9 cellular contexts compared by ENCODE assay signal in the genomic region with DNA sequence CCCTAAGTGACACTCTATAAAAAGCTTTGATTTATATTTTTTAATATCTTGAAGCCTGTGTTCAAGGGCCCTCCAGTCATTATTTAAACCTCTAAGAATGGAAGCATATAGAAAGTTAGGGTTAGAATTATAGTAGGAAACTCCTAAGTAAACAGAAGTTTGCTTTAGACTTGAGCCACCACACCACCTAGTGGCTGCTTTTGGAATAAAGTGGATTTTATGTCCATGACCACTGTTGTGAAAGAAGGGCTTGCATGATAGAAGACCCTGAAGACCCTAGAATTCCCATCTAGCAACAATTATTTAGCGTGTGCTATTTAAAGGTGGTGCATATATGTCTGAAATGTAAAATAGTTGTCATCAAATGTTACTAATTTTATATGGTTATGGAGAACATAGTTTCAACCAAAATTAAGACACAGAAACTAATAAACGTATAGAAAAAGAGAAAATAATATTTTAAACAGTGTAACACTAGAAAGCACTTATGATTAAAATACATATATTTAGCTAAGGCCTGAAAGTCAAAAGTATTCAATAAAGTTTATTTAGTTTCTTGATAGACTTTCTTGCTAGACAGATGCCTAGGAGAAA. TPM values are rescaled to one million over a fixed set of nuclear protein-coding genes. Genes with fewer than 3 reads are reported as not detected.
DNase-seq lines count a peak whose midpoint lies in the region; ATAC-seq, FAIRE-seq and TF ChIP-seq lines count a peak whose summit lies in the region.
"Had no signal": no experiment of that assay in that cellular context is flagged by ENCODE, and none has a peak within 500 bp of the region (broad histone marks: within the 10 kb centered on the region; RNA-seq: fewer than 3 reads in every experiment).

No MANE protein-coding gene starts in this region.

- no peak for TF ChIP-seq POLR2A in erythroblast (IDR thresholded peaks at IDR 0.05; ENCODE audit: low read length)

- intact Hi-C loops in activated CD4-positive, alpha-beta T cell treated with anti-CD3 and anti-CD28 coated beads, Interleukin-2, amount 10 ng/mL, durations not matched to agents 24 days and 14 days (cut with micrococcal nuclease): no loop called here
- intact Hi-C loops in pancreas (cut with DNase I): no loop called here

- peak; percentile 74 for DNase-seq in activated CD4-positive, alpha-beta T cell treated with anti-CD3 and anti-CD28 coated beads, Interleukin-2, amount 10 ng/mL, durations not matched to agents 24 days and 14 days
- no peak for DNase-seq in activated CD4-positive, alpha-beta T cell treated with anti-CD3 and anti-CD28 coated beads for 1 hour
- DNase-seq in HS-27A (ENCODE audit: low read depth) (peak; percentile 11), RKO (ENCODE audit: low spot score) (peak; percentile 61), erythroblast (lab: John Stamatoyannopoulos, UW) (peak; percentile 30 to 64), pancreas (peak in 2 of 6 donors; percentile 6 to 27)

- peak; percentile 28 to 67 (median 61) for TF ChIP-seq CTCF in pancreas (IDR thresholded peaks at IDR 0.05)

- no peaks in the 10 kb centered on the region for H3K36me3 Mint-ChIP-seq in activated CD4-positive, alpha-beta T cell treated with anti-CD3 and anti-CD28 coated beads, Interleukin-2, amount 10 ng/mL, durations not matched to agents 24 days and 14 days (ENCODE audit: low read depth)

- no peaks in the 10 kb centered on the region for H3K4me1 ChIP-seq in pancreas

- H3K9me3 ChIP-seq in pancreas: no peaks in the 10 kb centered on the region

- ATAC-seq in GM21390 (IDR thresholded peaks at IDR 0.05; ENCODE audit: unreplicated experiment) (peak; percentile 76), pancreas (peak in 3 of 4 donors; percentile 64 to 73 (median 66)), HG03108 (IDR thresholded peaks at IDR 0.05; ENCODE audit: unreplicated experiment) (no peak)

- no peak overlapping the region for H3K4me3 ChIP-seq in pancreas

- peak; percentile 82 for FAIRE-seq in pancreas (lab: Jason Lieb, UNC)

- no peak overlapping the region for H3K4me3 Mint-ChIP-seq in activated CD4-positive, alpha-beta T cell treated with anti-CD3 and anti-CD28 coated beads, Interleukin-2, amount 10 ng/mL, durations not matched to agents 24 days and 14 days

- 40 to 42% methylated on average over 2 of the region's 2 CpGs for WGBS in pancreas, 2 donors

- H3K27ac ChIP-seq in pancreas: no peak overlapping the region
- H3K27ac ChIP-seq: epithelial cell of prostate had no signal

- no peak overlapping the region for H3K27ac Mint-ChIP-seq in activated CD4-positive, alpha-beta T cell treated with anti-CD3 and anti-CD28 coated beads, Interleukin-2, amount 10 ng/mL, durations not matched to agents 24 days and 14 days

- no peaks in the 10 kb centered on the region for H3K27me3 ChIP-seq in pancreas

- no peaks in the 10 kb centered on the region for H3K36me3 ChIP-seq in pancreas

- no peaks in the 10 kb centered on the region for H3K9me3 Mint-ChIP-seq in activated CD4-positive, alpha-beta T cell treated with anti-CD3 and anti-CD28 coated beads, Interleukin-2, amount 10 ng/mL, durations not matched to agents 24 days and 14 days

- H3K27me3 Mint-ChIP-seq in activated CD4-positive, alpha-beta T cell treated with anti-CD3 and anti-CD28 coated beads, Interleukin-2, amount 10 ng/mL, durations not matched to agents 24 days and 14 days: no peaks in the 10 kb centered on the region

- H3K4me1 Mint-ChIP-seq in activated CD4-positive, alpha-beta T cell treated with anti-CD3 and anti-CD28 coated beads, Interleukin-2, amount 10 ng/mL, durations not matched to agents 24 days and 14 days: no peaks in the 10 kb centered on the region

RNA-seq across cellular contexts. Expression of a gene that starts 21.3 kb away (rescaled TPM):
- total RNA-seq in activated CD4-positive, alpha-beta T cell treated with anti-CD3 and anti-CD28 coated beads, Interleukin-2, amount 10 ng/mL, durations not matched to agents 24 days and 14 days: not detected in 2 replicates
- under 1 TPM; 0.31 to 0.92 (median 0.64) TPM for total RNA-seq in pancreas
- 1 to 10 TPM in 1 of 2 donors, under 1 TPM in 1; 0.80 to 2.0 TPM for polyA plus RNA-seq in pancreas

RNA-seq across cellular contexts. Expression of a gene that starts 21.4 kb away (rescaled TPM):
- total RNA-seq in activated CD4-positive, alpha-beta T cell treated with anti-CD3 and anti-CD28 coated beads, Interleukin-2, amount 10 ng/mL, durations not matched to agents 24 days and 14 days: not detected in 2 replicates
- under 1 TPM in 2 of 6 donors, not detected in 4; 0.15 to 0.51 TPM for total RNA-seq in pancreas
- polyA plus RNA-seq in pancreas: under 1 TPM; 0.38 to 0.57 TPM
